Comparison of ENCODE assay signal across 22 cellular contexts in the genomic region with DNA sequence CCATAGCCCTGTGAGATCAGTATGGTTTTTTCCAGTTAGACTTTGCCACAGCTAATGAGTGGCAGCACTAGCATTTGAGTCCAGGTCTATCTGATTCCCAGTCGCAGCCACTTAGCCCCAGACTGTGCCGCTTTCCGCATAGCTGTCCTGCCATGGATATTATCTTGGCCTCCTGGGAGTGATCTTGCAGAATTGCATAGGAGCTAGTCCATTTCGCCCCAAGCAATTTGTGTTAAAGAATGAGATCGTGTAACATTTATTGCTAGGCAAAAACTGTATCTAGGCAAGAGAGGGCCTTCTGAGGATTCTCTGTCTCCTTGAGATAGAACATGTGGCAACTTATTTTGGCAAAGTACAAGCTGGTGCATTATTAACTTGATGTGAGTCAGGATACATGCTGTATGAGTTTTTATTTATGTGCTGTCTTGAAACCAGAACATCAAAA.
A peak's percentile ranks its signal among the peaks of the same experiment; 100 is the strongest.
DNase-seq lines count a peak whose midpoint lies in the region; ATAC-seq and TF ChIP-seq lines count a peak whose summit lies in the region.
"Had no signal": no experiment of that assay in that cellular context is flagged by ENCODE, and none has a peak within 500 bp of the region (broad histone marks: within the 10 kb centered on the region; RNA-seq: fewer than 3 reads in every experiment).

No MANE protein-coding gene starts in this region.

- H3K4me3 ChIP-seq in cardiac muscle cell, result no peak overlapping the region
- H3K4me3 ChIP-seq in left ventricle myocardium inferior, result no peak overlapping the region
- H3K4me3 ChIP-seq in adipocyte (ENCODE audit: low read length), result no peak overlapping the region
- no peak overlapping the region for H3K4me3 ChIP-seq in Karpas-422 (ENCODE audit: low read length)
- H3K4me3 ChIP-seq: GM23338 had no signal

- DNase-seq in cardiac muscle cell (ENCODE audit: low read depth in 1 of 2, low spot score in 1 of 2) (peak in 1 of 2 donors; percentile 61), left ventricle myocardium inferior (no peak), adipocyte (ENCODE audit: low read depth) (peak; percentile 65), foreskin melanocyte (peak; percentile 81), Karpas-422 (no peak), omental fat pad (ENCODE audit: low spot score) (no peak)
- DNase-seq in stimulated activated naive CD4-positive, alpha-beta T cell treated with Interleukin-2 at 50 U/mL for 16 hours (lab: John Stamatoyannopoulos, UW), result no peak
- DNase-seq: activated B cell treated with CpG ODN at 0.5 μM for 24 hours; activated CD4-positive, alpha-beta T cell treated with anti-CD3 and anti-CD28 coated beads, Interleukin-2, amount 50 U/mL, for 4 hours; activated CD8-positive, alpha-beta memory T cell treated with anti-CD3 and anti-CD28 coated beads, Interleukin-2, amount 50 U/mL, for 48 hours; activated effector memory CD4-positive, alpha-beta T cell treated with Interleukin-2 at 50 U/mL for 16 hours; cortex of kidney; foreskin fibroblast; hypothalamus; NCI-H1105; NCI-H2081; substantia nigra had no signal

- TF ChIP-seq CTCF in cardiac muscle cell (IDR thresholded peaks at IDR 0.05; ENCODE audit: low read depth, low read length), result no peak
- no peak for TF ChIP-seq CTCF in left ventricle myocardium inferior (IDR thresholded peaks at IDR 0.05; ENCODE audit: borderline replicate concordance)
- no peak for TF ChIP-seq CTCF in omental fat pad (IDR thresholded peaks at IDR 0.05)

- no peaks in the 10 kb centered on the region for H3K9me3 ChIP-seq in cardiac muscle cell (ENCODE audit: low read depth)
- peaks cover 3% of the 10 kb centered on the region for H3K9me3 ChIP-seq in left ventricle myocardium inferior (replicated peaks)
- peaks cover under 1% of the 10 kb centered on the region for H3K9me3 ChIP-seq in adipocyte (ENCODE audit: control insufficient read depth, low read length)
- no peaks in the 10 kb centered on the region for H3K9me3 ChIP-seq in Karpas-422 (ENCODE audit: low read length)

- H4K20me1 ChIP-seq in Karpas-422 (ENCODE audit: insufficient read depth, low read depth, low read length), result no peaks in the 10 kb centered on the region

- no peak overlapping the region for H3K9ac ChIP-seq in adipocyte (ENCODE audit: low read length)
- H3K9ac ChIP-seq in Karpas-422 (ENCODE audit: low read length), result no peak overlapping the region
- H3K9ac ChIP-seq: parathyroid adenoma had no signal

- intact Hi-C loops in left ventricle myocardium inferior (cut with micrococcal nuclease), result no loop called here

- H3K4me2 ChIP-seq in Karpas-422 (ENCODE audit: low read depth, low read length, poor library complexity, severe bottlenecking), result no peak overlapping the region
- H3K4me2 ChIP-seq: GM23338 had no signal

- H3K9me2 ChIP-seq in Karpas-422 (replicated peaks; ENCODE audit: insufficient read depth, low read length), result no peaks in the 10 kb centered on the region

- H3K36me3 ChIP-seq in cardiac muscle cell (no peaks in the 10 kb centered on the region), left ventricle myocardium inferior (peaks cover 3% of the 10 kb centered on the region), adipocyte (ENCODE audit: control insufficient read depth, insufficient read depth, low read length, severe bottlenecking) (no peaks in the 10 kb centered on the region), Karpas-422 (ENCODE audit: insufficient read depth, low read length) (no peaks in the 10 kb centered on the region)

- peaks cover 24% of the 10 kb centered on the region for H3K4me1 ChIP-seq in cardiac muscle cell (ENCODE audit: low read depth)
- H3K4me1 ChIP-seq in left ventricle myocardium inferior, result peaks cover 9% of the 10 kb centered on the region
- peaks cover 5% of the 10 kb centered on the region for H3K4me1 ChIP-seq in adipocyte (ENCODE audit: control insufficient read depth, insufficient read depth, low read length)
- no peaks in the 10 kb centered on the region for H3K4me1 ChIP-seq in Karpas-422 (ENCODE audit: low read length)
- H3K4me1 ChIP-seq: parathyroid adenoma had no signal

- no peaks in the 10 kb centered on the region for H3K79me2 ChIP-seq in Karpas-422 (ENCODE audit: low read length)
- H3K79me2 ChIP-seq: parathyroid adenoma had no signal

- H2AFZ ChIP-seq in Karpas-422 (ENCODE audit: low read length), result no peak overlapping the region
- H2AFZ ChIP-seq: GM23338, parathyroid adenoma had no signal

- H3K27me3 ChIP-seq in cardiac muscle cell (no peaks in the 10 kb centered on the region), left ventricle myocardium inferior (ENCODE audit: low read depth) (no peaks in the 10 kb centered on the region), adipocyte (replicated peaks; ENCODE audit: control insufficient read depth, insufficient read depth, low read length) (no peaks in the 10 kb centered on the region), Karpas-422 (ENCODE audit: low read length) (no peaks in the 10 kb centered on the region)

- ATAC-seq in omental fat pad (ENCODE audit: low FRiP score) (no peak), HG03175 (IDR thresholded peaks at IDR 0.05; ENCODE audit: unreplicated experiment) (no peak)
- ATAC-seq: GM23338, Panc1 had no signal

- H3K27ac ChIP-seq in cardiac muscle cell, result peak overlapping the region; percentile 69
- no peak overlapping the region for H3K27ac ChIP-seq in left ventricle myocardium inferior (replicated peaks)
- H3K27ac ChIP-seq in Karpas-422 (ENCODE audit: low read length), result no peak overlapping the region
- H3K27ac ChIP-seq: C4-2B, parathyroid adenoma had no signal

Comparison
In these comparisons a context has a peak if more than half of its experiments do, and no peak if none do; other contexts are left out.
1. DNase-seq: peak in adipocyte (single experiment) and foreskin melanocyte (single experiment); none in left ventricle myocardium inferior (single experiment), Karpas-422 (single experiment), omental fat pad (single experiment) and stimulated activated naive CD4-positive, alpha-beta T cell treated with Interleukin-2 at 50 U/mL for 16 hours (single experiment).